Comparison of ENCODE assay signal across 1 cellular context in the genomic region with DNA sequence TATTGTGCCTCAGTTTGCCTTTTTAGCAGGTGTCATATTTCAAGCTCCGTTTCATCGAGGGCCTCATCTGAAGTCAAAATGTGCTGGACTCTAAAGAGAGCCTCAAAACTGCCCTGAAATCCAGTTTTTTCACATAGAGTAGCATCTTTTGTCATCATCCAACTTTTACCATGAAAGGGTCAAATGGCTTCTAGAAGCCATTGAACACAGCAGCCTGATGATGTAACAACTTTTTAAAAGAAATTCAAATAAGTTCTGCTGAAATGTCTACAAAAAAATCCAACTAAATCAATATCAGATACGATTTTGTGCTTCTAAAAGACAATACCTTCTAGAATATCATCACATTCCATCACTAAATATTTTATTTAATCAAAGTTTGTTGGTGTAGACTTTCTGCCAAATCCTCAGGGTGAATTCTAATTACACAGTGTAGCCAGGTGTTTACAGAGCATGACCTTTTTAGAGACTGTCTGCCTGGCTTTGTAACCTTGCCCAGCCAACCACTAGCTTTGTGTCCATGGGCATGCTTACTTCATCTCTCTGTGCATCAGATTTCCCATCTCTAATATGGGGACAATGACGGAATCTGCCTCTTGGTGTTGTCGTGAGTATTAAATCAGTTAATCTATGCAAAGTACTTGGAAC.
A peak's percentile ranks its signal among the peaks of the same experiment; 100 is the strongest.
TF ChIP-seq lines count a peak whose summit lies in the region.

No MANE protein-coding gene starts in this region.

TF ChIP-seq in liver, 16 proteins besides CTCF, POLR2A, EP300 and RAD21 (continued from another document):
- TF ChIP-seq, protein P1, sequence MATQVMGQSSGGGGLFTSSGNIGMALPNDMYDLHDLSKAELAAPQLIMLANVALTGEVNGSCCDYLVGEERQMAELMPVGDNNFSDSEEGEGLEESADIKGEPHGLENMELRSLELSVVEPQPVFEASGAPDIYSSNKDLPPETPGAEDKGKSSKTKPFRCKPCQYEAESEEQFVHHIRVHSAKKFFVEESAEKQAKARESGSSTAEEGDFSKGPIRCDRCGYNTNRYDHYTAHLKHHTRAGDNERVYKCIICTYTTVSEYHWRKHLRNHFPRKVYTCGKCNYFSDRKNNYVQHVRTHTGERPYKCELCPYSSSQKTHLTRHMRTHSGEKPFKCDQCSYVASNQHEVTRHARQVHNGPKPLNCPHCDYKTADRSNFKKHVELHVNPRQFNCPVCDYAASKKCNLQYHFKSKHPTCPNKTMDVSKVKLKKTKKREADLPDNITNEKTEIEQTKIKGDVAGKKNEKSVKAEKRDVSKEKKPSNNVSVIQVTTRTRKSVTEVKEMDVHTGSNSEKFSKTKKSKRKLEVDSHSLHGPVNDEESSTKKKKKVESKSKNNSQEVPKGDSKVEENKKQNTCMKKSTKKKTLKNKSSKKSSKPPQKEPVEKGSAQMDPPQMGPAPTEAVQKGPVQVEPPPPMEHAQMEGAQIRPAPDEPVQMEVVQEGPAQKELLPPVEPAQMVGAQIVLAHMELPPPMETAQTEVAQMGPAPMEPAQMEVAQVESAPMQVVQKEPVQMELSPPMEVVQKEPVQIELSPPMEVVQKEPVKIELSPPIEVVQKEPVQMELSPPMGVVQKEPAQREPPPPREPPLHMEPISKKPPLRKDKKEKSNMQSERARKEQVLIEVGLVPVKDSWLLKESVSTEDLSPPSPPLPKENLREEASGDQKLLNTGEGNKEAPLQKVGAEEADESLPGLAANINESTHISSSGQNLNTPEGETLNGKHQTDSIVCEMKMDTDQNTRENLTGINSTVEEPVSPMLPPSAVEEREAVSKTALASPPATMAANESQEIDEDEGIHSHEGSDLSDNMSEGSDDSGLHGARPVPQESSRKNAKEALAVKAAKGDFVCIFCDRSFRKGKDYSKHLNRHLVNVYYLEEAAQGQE (IDR thresholded peaks at IDR 0.05), result no peak
- peak; percentile 98 for TF ChIP-seq FOXA2 (IDR thresholded peaks at IDR 0.05)
- no peak for TF ChIP-seq TAF1 (conservative IDR thresholded peaks at IDR 0.05)
- peak in 1 of 2 donors; percentile 65 for TF ChIP-seq JUND (IDR thresholded peaks at IDR 0.05)
- TF ChIP-seq HNF4G (IDR thresholded peaks at IDR 0.05), result no peak
- TF ChIP-seq, protein P2, sequence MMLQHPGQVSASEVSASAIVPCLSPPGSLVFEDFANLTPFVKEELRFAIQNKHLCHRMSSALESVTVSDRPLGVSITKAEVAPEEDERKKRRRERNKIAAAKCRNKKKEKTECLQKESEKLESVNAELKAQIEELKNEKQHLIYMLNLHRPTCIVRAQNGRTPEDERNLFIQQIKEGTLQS (IDR thresholded peaks at IDR 0.05), result no peak
- TF ChIP-seq EGR1 (IDR thresholded peaks at IDR 0.05; ENCODE audit: low read depth in 2 of 2), result no peak
- TF ChIP-seq SP1 (IDR thresholded peaks at IDR 0.05), result peak; percentile 56
- TF ChIP-seq GABPA (IDR thresholded peaks at IDR 0.05 in 1 of 2, conservative IDR thresholded peaks at IDR 0.05 in 1 of 2), result no peak
- peak; percentile 76 for TF ChIP-seq MAX (IDR thresholded peaks at IDR 0.05)
- peak; percentile 53 to 74 for TF ChIP-seq HNF4A (conservative IDR thresholded peaks at IDR 0.05)
TF ChIP-seq in liver: peak in this region for 10.
